Comparison of ENCODE assay signal across 36 cellular contexts in genomic region chr15:23514492-23514891, GRCh38. TPM values are rescaled to one million over a fixed set of nuclear protein-coding genes. Genes with fewer than 3 reads are reported as not detected.
"Had no signal": no experiment of that assay in that cellular context is flagged by ENCODE, and none has a peak within 500 bp of the region (broad histone marks: within the 10 kb centered on the region; RNA-seq: fewer than 3 reads in every experiment).

No MANE protein-coding gene starts in this region.

- H3K9ac ChIP-seq: SK-N-SH had no signal

- H3K9me3 Mint-ChIP-seq: T-helper 1 cell treated with Interleukin-12 subunit alpha and Interleukin-12 subunit beta and Interleukin-4 antibody, amounts not matched to agents 30 μg/mL and 1 μg/mL, for 36 hours; T-helper 2 cell treated with Interferon-gamma antibody and Interleukin-4, amounts not matched to agents 5 μg/mL and 100 μg/mL, for 36 hours had no signal

- H3K9me2 ChIP-seq: SK-N-SH had no signal

- H3K4me3 ChIP-seq: cardiac muscle cell, Peyer's patch, SJSA1 had no signal

- H3K27me3 Mint-ChIP-seq: activated CD4-positive, alpha-beta memory T cell treated with anti-CD3 and anti-CD28 coated beads, Interleukin-2, amount 10 ng/mL, durations not matched to agents 7 days and 5 days; IgD-negative memory B cell had no signal

- H3K4me3 Mint-ChIP-seq: activated CD4-positive, alpha-beta memory T cell treated with anti-CD3 and anti-CD28 coated beads, Interleukin-2, amount 10 ng/mL, durations not matched to agents 7 days and 5 days; activated T-cell treated with anti-CD3 and anti-CD28 coated beads, Interleukin-2, amount 50 U/mL, for 4 hours; IgD-negative memory B cell; T-helper 1 cell treated with Interleukin-12 subunit alpha and Interleukin-12 subunit beta and Interleukin-4 antibody, amounts not matched to agents 30 μg/mL and 1 μg/mL, for 36 hours; T-helper 2 cell treated with Interferon-gamma antibody and Interleukin-4, amounts not matched to agents 5 μg/mL and 100 μg/mL, for 36 hours; WTC11 had no signal

- H3K4me1 ChIP-seq: Peyer's patch, SJSA1 had no signal

- H3K4me2 ChIP-seq: SK-N-SH had no signal

- H3K36me3 Mint-ChIP-seq: IgD-negative memory B cell had no signal

- H3K27ac ChIP-seq: brain microvascular endothelial cell, cardiac muscle cell, Peyer's patch, SJSA1 had no signal

- H3K27ac Mint-ChIP-seq: activated CD4-positive, alpha-beta memory T cell treated with anti-CD3 and anti-CD28 coated beads, Interleukin-2, amount 10 ng/mL, durations not matched to agents 7 days and 5 days; activated naive CD4-positive, alpha-beta T cell treated with anti-CD3 and anti-CD28 coated beads, Interleukin-2, amount 50 U/mL, for 72 hours; IgD-negative memory B cell; T-helper 1 cell treated with Interleukin-12 subunit alpha and Interleukin-12 subunit beta and Interleukin-4 antibody, amounts not matched to agents 30 μg/mL and 1 μg/mL, for 36 hours; T-helper 2 cell treated with Interferon-gamma antibody and Interleukin-4, amounts not matched to agents 5 μg/mL and 100 μg/mL, for 36 hours; WTC11 had no signal

- H3K9me3 ChIP-seq: Peyer's patch, SJSA1, SK-N-SH had no signal

- H3K27me3 ChIP-seq: brain microvascular endothelial cell, cardiac muscle cell, Peyer's patch, SJSA1 had no signal

- H3K36me3 ChIP-seq: brain microvascular endothelial cell, cardiac muscle cell, Peyer's patch, SJSA1 had no signal

- ATAC-seq: activated CD4-positive, CD25-positive, alpha-beta regulatory T cell treated with anti-CD3 and anti-CD28 coated beads, Interleukin-2, amount 50 U/mL, for 24 hours; PC-3; WTC11 had no signal

- DNase-seq: activated CD4-positive, alpha-beta memory T cell treated with anti-CD3 and anti-CD28 coated beads, Interleukin-2, amount 10 ng/mL, durations not matched to agents 7 days and 5 days; activated CD4-positive, alpha-beta T cell treated with anti-CD3 and anti-CD28 coated beads for 4 hours; activated CD4-positive, alpha-beta T cell treated with anti-CD3 and anti-CD28 coated beads, Interleukin-2, amount 50 U/mL, for 1 hour; activated effector memory CD4-positive, alpha-beta T cell treated with anti-CD3 and anti-CD28 coated beads, Interleukin-2, amount 50 U/mL, for 16 hours; activated naive CD4-positive, alpha-beta T cell treated with Interleukin-2 at 50 U/mL for 16 hours; activated T-cell treated with anti-CD3 and anti-CD28 coated beads, Interleukin-2, amount 50 U/mL, for 4 hours; amniotic stem cell; aorta; brain microvascular endothelial cell; Kasumi-1; KG1; MM.1S; NCI-H1092 treated with DMSO at 0.1 percent for 48 hours; NCI-H1417; NCI-H146; NCI-H187; NCI-H2081; NCI-H2171 treated with DMSO at 0.1 percent for 48 hours; NCI-H2227 treated with DMSO at 0.1 percent for 48 hours; NCI-H446; NCI-H510A treated with DMSO at 0.1 percent for 48 hours; NCI-H526 treated with DMSO at 0.1 percent for 48 hours; NCI-H774; PC-3; Peyer's patch; RPMI8226; SHP77 treated with DMSO at 0.1 percent for 48 hours; SK-N-SH had no signal

- H3K4me1 Mint-ChIP-seq: activated CD4-positive, alpha-beta memory T cell treated with anti-CD3 and anti-CD28 coated beads, Interleukin-2, amount 10 ng/mL, durations not matched to agents 7 days and 5 days; WTC11 had no signal

RNA-seq across cellular contexts. Expression of gene MKRN3, which starts 51.0 kb away (rescaled TPM):
- total RNA-seq: cardiac muscle cell, WTC11 had no signal
- polyA plus RNA-seq: cardiac muscle cell had no signal
